ENCODE assay signal across 21 cellular contexts in genomic region chr14:97178781-97179180, GRCh38.
DNase-seq lines count a peak whose midpoint lies in the region; ATAC-seq lines count a peak whose summit lies in the region.
"Had no signal": no experiment of that assay in that cellular context is flagged by ENCODE, and none has a peak within 500 bp of the region (broad histone marks: within the 10 kb centered on the region; RNA-seq: fewer than 3 reads in every experiment).

No MANE protein-coding gene starts in this region.

- no peak overlapping the region for H3K4me3 ChIP-seq in GM23248
- H3K4me3 ChIP-seq: left ventricle myocardium inferior, SJCRH30, tibial nerve had no signal

- no peak overlapping the region for H2AFZ ChIP-seq in GM23248

- CTCF ChIA-PET in activated CD8-positive, alpha-beta T cell treated with anti-CD3 and anti-CD28 coated beads, Interleukin-2, amount 10 ng/mL, durations not matched to agents 7 days and 5 days (lab: Charles Lee): no interaction called here

- H3K9me3 Mint-ChIP-seq in activated T-cell treated with anti-CD3 and anti-CD28 coated beads, Interleukin-2, amount 50 U/mL, for 24 hours: peaks cover 11% of the 10 kb centered on the region
- no peaks in the 10 kb centered on the region for H3K9me3 Mint-ChIP-seq in activated CD8-positive, alpha-beta T cell treated with anti-CD3 and anti-CD28 coated beads, Interleukin-2, amount 10 ng/mL, durations not matched to agents 7 days and 5 days (ENCODE audit: insufficient read depth)
- peaks cover 5% of the 10 kb centered on the region for H3K9me3 Mint-ChIP-seq in memory B cell

- peak overlapping the region; percentile 94 for H3K27ac Mint-ChIP-seq in activated T-cell treated with anti-CD3 and anti-CD28 coated beads, Interleukin-2, amount 50 U/mL, for 24 hours
- no peak overlapping the region for H3K27ac Mint-ChIP-seq in activated CD8-positive, alpha-beta T cell treated with anti-CD3 and anti-CD28 coated beads, Interleukin-2, amount 10 ng/mL, durations not matched to agents 7 days and 5 days
- peak overlapping the region; percentile 92 for H3K27ac Mint-ChIP-seq in memory B cell
- H3K27ac Mint-ChIP-seq: T-helper 17 cell had no signal

- no peaks in the 10 kb centered on the region for H3K9me2 ChIP-seq in GM23248 (ENCODE audit: insufficient read depth)

- peak; percentile 47 for ATAC-seq in activated CD8-positive, alpha-beta T cell treated with anti-CD3 and anti-CD28 coated beads, Interleukin-2, amount 10 ng/mL, durations not matched to agents 7 days and 5 days
- no peak for ATAC-seq in memory B cell (ENCODE audit: low read depth)
- no peak for ATAC-seq in HG02610 (IDR thresholded peaks at IDR 0.05; ENCODE audit: unreplicated experiment)

- no peaks in the 10 kb centered on the region for H3K9me3 ChIP-seq in GM23248 (ENCODE audit: low read depth)
- H3K9me3 ChIP-seq: left ventricle myocardium inferior, SJCRH30, tibial nerve had no signal

- no peaks in the 10 kb centered on the region for H3K36me3 Mint-ChIP-seq in activated T-cell treated with anti-CD3 and anti-CD28 coated beads, Interleukin-2, amount 50 U/mL, for 24 hours (ENCODE audit: low read depth)
- H3K36me3 Mint-ChIP-seq in activated CD8-positive, alpha-beta T cell treated with anti-CD3 and anti-CD28 coated beads, Interleukin-2, amount 10 ng/mL, durations not matched to agents 7 days and 5 days (ENCODE audit: low read depth): peaks cover 2% of the 10 kb centered on the region
- H3K36me3 Mint-ChIP-seq in memory B cell: no peaks in the 10 kb centered on the region
- H3K36me3 Mint-ChIP-seq: CD4-positive, alpha-beta memory T cell; IgD-negative memory B cell had no signal

- no peaks in the 10 kb centered on the region for H3K27me3 ChIP-seq in GM23248 (replicated peaks; ENCODE audit: insufficient read depth)
- H3K27me3 ChIP-seq: SJCRH30, tibial nerve had no signal

- no peak overlapping the region for H3K4me3 Mint-ChIP-seq in activated T-cell treated with anti-CD3 and anti-CD28 coated beads, Interleukin-2, amount 50 U/mL, for 24 hours
- no peak overlapping the region for H3K4me3 Mint-ChIP-seq in activated CD8-positive, alpha-beta T cell treated with anti-CD3 and anti-CD28 coated beads, Interleukin-2, amount 10 ng/mL, durations not matched to agents 7 days and 5 days
- H3K4me3 Mint-ChIP-seq in memory B cell: no peak overlapping the region
- H3K4me3 Mint-ChIP-seq: stimulated activated naive B cell treated with anti-CD40 and anti-IgM and Interleukin-4, amounts not matched to agents 10 μg/mL and 1 μg/mL and 100 μg/mL, for 72 hours; T-helper 17 cell had no signal

- no peaks in the 10 kb centered on the region for H3K36me3 ChIP-seq in GM23248 (ENCODE audit: low read depth)
- H3K36me3 ChIP-seq: left ventricle myocardium inferior, SJCRH30, tibial nerve had no signal

- H3K27ac ChIP-seq in GM23248: no peak overlapping the region
- H3K27ac ChIP-seq: epithelial cell of prostate, left ventricle myocardium inferior, SJCRH30, tibial nerve had no signal

- H3K4me1 ChIP-seq in GM23248 (ENCODE audit: insufficient read depth): peaks cover 13% of the 10 kb centered on the region
- H3K4me1 ChIP-seq: left ventricle myocardium inferior, SJCRH30, tibial nerve had no signal

- WGBS in GM23248 (ENCODE audit: low coverage in 1 of 2, low lambda C conversion rate in 2 of 2, missing lambda C conversion rate in 2 of 2), 2 experiments: 20% methylated on average over 5 of the region's 5 CpGs

- H3K9ac ChIP-seq in GM23248: no peak overlapping the region

- peak overlapping the region; percentile 19 for H3K4me2 ChIP-seq in GM23248 (ENCODE audit: unreplicated experiment)

- no peaks in the 10 kb centered on the region for H3K79me2 ChIP-seq in GM23248 (ENCODE audit: insufficient read depth)

- peaks cover 5% of the 10 kb centered on the region for H3F3A ChIP-seq in GM23248 (ENCODE audit: insufficient read depth)

- peaks cover 41% of the 10 kb centered on the region for H3K4me1 Mint-ChIP-seq in activated T-cell treated with anti-CD3 and anti-CD28 coated beads, Interleukin-2, amount 50 U/mL, for 24 hours (ENCODE audit: low read depth)
- H3K4me1 Mint-ChIP-seq in activated CD8-positive, alpha-beta T cell treated with anti-CD3 and anti-CD28 coated beads, Interleukin-2, amount 10 ng/mL, durations not matched to agents 7 days and 5 days (ENCODE audit: low read depth): peaks cover 27% of the 10 kb centered on the region
- H3K4me1 Mint-ChIP-seq in memory B cell: peaks cover 21% of the 10 kb centered on the region

- no peaks in the 10 kb centered on the region for H4K20me1 ChIP-seq in GM23248 (ENCODE audit: insufficient read depth)

- DNase-seq in activated T-cell treated with anti-CD3 and anti-CD28 coated beads, Interleukin-2, amount 50 U/mL, for 24 hours: no peak
- DNase-seq in activated T-cell treated with anti-CD3 and anti-CD28 coated beads, Interleukin-2, amount 50 U/mL, for 1 hour: no peak
- DNase-seq in GM23248 (peak; percentile 45), memory B cell (ENCODE audit: low spot score in 2 of 2) (no peak), UCSD-AML1 (lab: John Stamatoyannopoulos, UW; ENCODE audit: unreplicated experiment) (no peak), amniotic stem cell (lab: John Stamatoyannopoulos, UW) (no peak)
- peak; percentile 26 for DNase-seq in activated CD8-positive, alpha-beta T cell treated with anti-CD3 and anti-CD28 coated beads, Interleukin-2, amount 10 ng/mL, durations not matched to agents 7 days and 5 days
- DNase-seq: CD4-positive, alpha-beta memory T cell; H7; left ventricle myocardium inferior; NCI-H1092 treated with DMSO at 0.1 percent for 48 hours; NCI-H2081; NCI-H69; retina; SJCRH30; stimulated activated naive B cell treated with anti-CD40 and anti-IgM and Interleukin-4, amounts not matched to agents 10 μg/mL and 1 μg/mL and 100 μg/mL, for 72 hours; T-helper 17 cell had no signal

- in situ Hi-C loops in GM23248 (cut with MboI): no loop called here

- POLR2A ChIA-PET in activated CD8-positive, alpha-beta T cell treated with anti-CD3 and anti-CD28 coated beads, Interleukin-2, amount 10 ng/mL, durations not matched to agents 7 days and 5 days (lab: Charles Lee): no interaction called here

- no peaks in the 10 kb centered on the region for H3K27me3 Mint-ChIP-seq in activated T-cell treated with anti-CD3 and anti-CD28 coated beads, Interleukin-2, amount 50 U/mL, for 24 hours
- peaks cover 4% of the 10 kb centered on the region for H3K27me3 Mint-ChIP-seq in activated CD8-positive, alpha-beta T cell treated with anti-CD3 and anti-CD28 coated beads, Interleukin-2, amount 10 ng/mL, durations not matched to agents 7 days and 5 days (ENCODE audit: low read depth)
- H3K27me3 Mint-ChIP-seq in memory B cell: no peaks in the 10 kb centered on the region

Comparison
In these comparisons a context has a peak if more than half of its experiments do, and no peak if none do; other contexts are left out.
1. DNase-seq: peak in GM23248 (single experiment) and activated CD8-positive, alpha-beta T cell treated with anti-CD3 and anti-CD28 coated beads, Interleukin-2, amount 10 ng/mL, durations not matched to agents 7 days and 5 days (single experiment); none in activated T-cell treated with anti-CD3 and anti-CD28 coated beads, Interleukin-2, amount 50 U/mL, for 24 hours (single experiment), activated T-cell treated with anti-CD3 and anti-CD28 coated beads, Interleukin-2, amount 50 U/mL, for 1 hour (single experiment), memory B cell (0 of 2), UCSD-AML1 (single experiment) and amniotic stem cell (single experiment).